ENCODE assay signal across 18 cellular contexts in the genomic region with DNA sequence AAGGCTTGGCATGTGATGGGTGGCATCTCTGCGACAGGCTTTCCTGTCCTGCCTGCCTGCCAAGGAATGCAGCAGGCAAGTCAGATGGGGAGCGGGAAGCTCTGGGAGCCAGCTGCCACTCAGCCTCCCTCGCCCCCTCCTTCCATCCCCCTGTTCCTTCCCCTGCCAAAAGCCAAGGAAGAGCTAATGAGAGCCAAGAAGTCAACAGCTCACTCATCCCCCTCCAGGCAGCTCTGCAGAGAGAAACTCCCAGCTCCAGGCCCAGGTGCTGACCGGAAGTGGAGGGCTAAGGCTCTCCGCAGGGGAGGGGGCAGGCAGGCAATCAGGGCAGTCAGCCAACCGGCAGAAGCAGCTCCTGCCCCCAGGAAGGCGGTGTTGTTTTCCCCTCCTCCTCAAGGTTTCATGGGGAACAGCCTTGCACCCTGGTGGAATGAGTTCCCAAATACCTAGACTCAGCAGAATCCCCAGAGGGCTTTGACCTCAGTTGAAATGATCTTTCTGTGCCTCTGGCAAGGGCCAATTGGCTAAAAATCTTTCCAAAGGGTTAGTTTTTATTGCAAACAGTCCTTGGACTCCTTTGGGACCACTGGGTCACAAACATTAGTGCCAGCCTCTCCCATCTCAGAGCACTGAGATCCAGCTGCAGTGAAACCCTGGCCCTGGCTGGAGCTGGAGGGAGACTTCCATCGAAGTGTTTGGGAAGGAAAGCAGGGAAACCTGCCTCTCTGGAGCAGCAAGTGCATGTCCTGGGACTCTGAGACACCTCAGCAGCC.
A peak's percentile ranks its signal among the peaks of the same experiment; 100 is the strongest.
DNase-seq lines count a peak whose midpoint lies in the region; ATAC-seq, FAIRE-seq and TF ChIP-seq lines count a peak whose summit lies in the region.
"Had no signal": no experiment of that assay in that cellular context is flagged by ENCODE, and none has a peak within 500 bp of the region (broad histone marks: within the 10 kb centered on the region; RNA-seq: fewer than 3 reads in every experiment).

No MANE protein-coding gene starts in this region.

- no TSS peak for BruUV-seq in HepG2 (replicated peaks; lab: Mats Ljungman, UMichigan)

- FAIRE-seq in HepG2 (lab: Jason Lieb, UNC) (no peak), GM12891 (lab: Jason Lieb, UNC) (no peak)
- FAIRE-seq: A204.1 had no signal

- no peaks in the 10 kb centered on the region for H3K4me1 ChIP-seq in HepG2 (ENCODE audit: insufficient read depth, low read length)

- H3K4me1 Mint-ChIP-seq in stimulated activated memory B cell treated with anti-CD40 and anti-IgM and Interleukin-4, amounts not matched to agents 10 μg/mL and 1 μg/mL and 100 μg/mL, for 72 hours, result peaks cover 44% of the 10 kb centered on the region

- no peaks in the 10 kb centered on the region for H3K27me3 Mint-ChIP-seq in stimulated activated memory B cell treated with anti-CD40 and anti-IgM and Interleukin-4, amounts not matched to agents 10 μg/mL and 1 μg/mL and 100 μg/mL, for 72 hours

- TF ChIP-seq CTCF in HepG2 (CRISPR knock-in tag; IDR thresholded peaks at IDR 0.05), result no peak

- WGBS in HepG2 (ENCODE audit: low lambda C conversion rate), result no CpG with 5 or more reads among the region's 8 CpGs

- TF ChIP-seq EP300 in HepG2 (IDR thresholded peaks at IDR 0.05; ENCODE audit: low read depth in 2 of 2, low read length in 2 of 2) (no peak), HepG2 (CRISPR knock-in tag; IDR thresholded peaks at IDR 0.05; ENCODE audit: borderline replicate concordance) (no peak)

- ATAC-seq in HepG2 (no peak), GM21390 (IDR thresholded peaks at IDR 0.05; ENCODE audit: unreplicated experiment) (no peak)
- ATAC-seq in stimulated activated memory B cell treated with anti-CD40 and anti-IgM and Interleukin-4, amounts not matched to agents 10 μg/mL and 1 μg/mL and 100 μg/mL, for 72 hours, result no peak

- no peak overlapping the region for H3K27ac ChIP-seq in HepG2 (ENCODE audit: extremely low read length, insufficient read depth, low read length)
- H3K27ac ChIP-seq: cardiac muscle cell, left ventricle myocardium inferior, neutrophil, SK-N-MC, suprapubic skin had no signal

- H3K36me3 ChIP-seq in HepG2 (replicated peaks in 1 of 2; ENCODE audit: control insufficient read depth in 1 of 2, insufficient read depth in 2 of 2, low read length in 2 of 2), result no peaks in the 10 kb centered on the region
- H3K36me3 ChIP-seq: cardiac muscle cell, left ventricle myocardium inferior, neutrophil, suprapubic skin had no signal

- H3K79me2 ChIP-seq in HepG2 (ENCODE audit: insufficient read depth, low read length), result no peaks in the 10 kb centered on the region

- H3K9me3 ChIP-seq in HepG2 (ENCODE audit: low read length), result no peaks in the 10 kb centered on the region
- H3K9me3 ChIP-seq: left ventricle myocardium inferior, neutrophil, suprapubic skin had no signal

- intact Hi-C loops in HepG2 (cut with micrococcal nuclease; ENCODE audit: unreplicated experiment), result no loop called here

- H2AFZ ChIP-seq in HepG2 (ENCODE audit: low read length), result no peak overlapping the region

- TF ChIP-seq POLR2A in HepG2 (IDR thresholded peaks at IDR 0.05; ENCODE audit: insufficient read depth in 1 of 2, low read depth in 2 of 2, low read length in 2 of 2) (no peak), GM12891 (IDR thresholded peaks at IDR 0.05; ENCODE audit: low read depth, low read length) (no peak)

- in situ Hi-C loops in HepG2 (cut with HindIII; ENCODE audit: extremely low pct_ligation_motif_present, low pct_unique_long_range_greater_than_20kb), result no loop called here

- DNase-seq in NCI-H524 (lab: John Stamatoyannopoulos, UW) (peak; percentile 37 to 59), NCI-H524 treated with DMSO at 0.1 percent for 48 hours (lab: John Stamatoyannopoulos, UW) (no peak), astrocyte of the hippocampus (ENCODE audit: low read depth, low spot score) (peak; percentile 47), HepG2 (ENCODE audit: low spot score) (no peak), GM12891 (ENCODE audit: insufficient read length, low spot score) (no peak), NCI-H774 (lab: John Stamatoyannopoulos, UW) (no peak)
- DNase-seq: activated naive CD4-positive, alpha-beta T cell; Calu3; glutamatergic neuron; Kasumi-1; left ventricle myocardium inferior had no signal

- CTCF ChIA-PET in HepG2 (lab: Yijun Ruan, JAX; ENCODE audit: low intra/inter-chr PET ratio, low total read pairs), result no interaction called here

- H3K9ac ChIP-seq in HepG2 (ENCODE audit: insufficient read depth, low read depth, low read length), result no peak overlapping the region

- peaks cover 10 to 66% of the 10 kb centered on the region in 2 experiments for H3K27me3 ChIP-seq in HepG2 (ENCODE audit: control insufficient read depth in 1 of 2, insufficient read depth in 2 of 2, low read length in 2 of 2)
- H3K27me3 ChIP-seq: cardiac muscle cell had no signal

- POLR2A ChIA-PET in HepG2 (lab: Yijun Ruan, JAX), result no interaction called here

- no peak overlapping the region for H3K4me3 ChIP-seq in HepG2 (replicated peaks in 1 of 3; ENCODE audit: insufficient read depth in 1 of 3, low read depth in 2 of 3, low read length in 3 of 3)
- H3K4me3 ChIP-seq: cardiac muscle cell, left ventricle myocardium inferior, SK-N-MC, suprapubic skin had no signal

- no peak for TF ChIP-seq RAD21 in HepG2 (CRISPR knock-in tag; IDR thresholded peaks at IDR 0.05)

- H3K27ac Mint-ChIP-seq in stimulated activated memory B cell treated with anti-CD40 and anti-IgM and Interleukin-4, amounts not matched to agents 10 μg/mL and 1 μg/mL and 100 μg/mL, for 72 hours, result peak overlapping the region; percentile 60

- no peak overlapping the region for H3K4me2 ChIP-seq in HepG2 (ENCODE audit: low read depth, low read length)

- no peak overlapping the region for H3K4me3 Mint-ChIP-seq in stimulated activated memory B cell treated with anti-CD40 and anti-IgM and Interleukin-4, amounts not matched to agents 10 μg/mL and 1 μg/mL and 100 μg/mL, for 72 hours

- no peaks in the 10 kb centered on the region for H3K9me3 Mint-ChIP-seq in stimulated activated memory B cell treated with anti-CD40 and anti-IgM and Interleukin-4, amounts not matched to agents 10 μg/mL and 1 μg/mL and 100 μg/mL, for 72 hours

- H4K20me1 ChIP-seq in HepG2 (ENCODE audit: insufficient read depth, low read length), result no peaks in the 10 kb centered on the region

- no peaks in the 10 kb centered on the region for H3K36me3 Mint-ChIP-seq in stimulated activated memory B cell treated with anti-CD40 and anti-IgM and Interleukin-4, amounts not matched to agents 10 μg/mL and 1 μg/mL and 100 μg/mL, for 72 hours

TF ChIP-seq in HepG2, 621 proteins besides CTCF, POLR2A, EP300 and RAD21:
- peak; percentile 12; the same call in 1 of the 2 replicates for TF ChIP-seq GABPB1 (CRISPR knock-in tag; IDR thresholded peaks at IDR 0.05)
- no peak for TF ChIP-seq GATA4 (IDR thresholded peaks at IDR 0.05; ENCODE audit: borderline replicate concordance, low read depth)
- TF ChIP-seq MAFK (conservative IDR thresholded peaks at IDR 0.05 in 1 of 2, IDR thresholded peaks at IDR 0.05 in 1 of 2; ENCODE audit: low read length in 2 of 2), result 0 out of 4 replicates have a peak, but pooled peaks of 1 of the 2 experiments have one; percentile 12
- no peak for TF ChIP-seq MLXIP (CRISPR knock-in tag; IDR thresholded peaks at IDR 0.05; ENCODE audit: borderline replicate concordance)

TF ChIP-seq in GM12891, 5 proteins besides CTCF, POLR2A, EP300 and RAD21:
- TF ChIP-seq PAX5 (IDR thresholded peaks at IDR 0.05; ENCODE audit: insufficient read depth, low read length, severe bottlenecking) (no peak), POU2F2 (IDR thresholded peaks at IDR 0.05; ENCODE audit: low read depth, low read length) (no peak), SPI1 (IDR thresholded peaks at IDR 0.05; ENCODE audit: low read depth, low read length) (no peak), POLR2AphosphoS5 (IDR thresholded peaks at IDR 0.05; ENCODE audit: low read depth, low read length) (no peak), TAF1 (IDR thresholded peaks at IDR 0.05; ENCODE audit: low read depth, low read length) (no peak)
TF ChIP-seq in GM12891: peak in this region for 0.

Comparison
In these comparisons a context has a peak if more than half of its experiments do, and no peak if none do; other contexts are left out.
1. DNase-seq: peak in NCI-H524 (2 of 2) and astrocyte of the hippocampus (single experiment); none in NCI-H524 treated with DMSO at 0.1 percent for 48 hours (single experiment), HepG2 (single experiment), GM12891 (single experiment) and NCI-H774 (single experiment).